ENCODE assay signal across 14 cellular contexts in genomic region chr2:235347691-235348090, GRCh38.
DNase-seq lines count a peak whose midpoint lies in the region; ATAC-seq, FAIRE-seq and TF ChIP-seq lines count a peak whose summit lies in the region.
"Had no signal": no experiment of that assay in that cellular context is flagged by ENCODE, and none has a peak within 500 bp of the region (broad histone marks: within the 10 kb centered on the region; RNA-seq: fewer than 3 reads in every experiment).

No MANE protein-coding gene starts in this region.

- DNase-seq in GM04504 (ENCODE audit: low read depth) = peak; percentile 78
- DNase-seq in RCC 7860 (ENCODE audit: low spot score) = peak; percentile 87
- peak; percentile 56 for DNase-seq in epithelial cell of esophagus (ENCODE audit: low read depth)
- DNase-seq in smooth muscle cell of the brain vasculature (ENCODE audit: low read depth, low spot score) = peak; percentile 21
- no peak for DNase-seq in NCI-H2029 (lab: John Stamatoyannopoulos, UW)
- no peak for DNase-seq in vagina (ENCODE audit: extremely low spot score in 2 of 2)
- DNase-seq: activated CD4-positive, alpha-beta T cell treated with anti-CD3 and anti-CD28 coated beads, Interleukin-2, amount 10 ng/mL, durations not matched to agents 24 days and 14 days; activated naive CD4-positive, alpha-beta T cell treated with anti-CD3 and anti-CD28 coated beads, Interleukin-2, amount 10 ng/mL, durations not matched to agents 7 days and 5 days; effector CD4-positive, alpha-beta T cell; GOT3; NCI-H524 treated with DMSO at 0.1 percent for 48 hours; small intestine had no signal

- ATAC-seq in GM21447 (IDR thresholded peaks at IDR 0.05; ENCODE audit: unreplicated experiment) = no peak

- no peaks in the 10 kb centered on the region for H3K36me3 ChIP-seq in vagina

- intact Hi-C loops in vagina (cut with DNase I) = no loop called here

- H3K9me3 ChIP-seq in vagina = no peaks in the 10 kb centered on the region

- no peak overlapping the region for H3K4me3 ChIP-seq in epithelial cell of esophagus (ENCODE audit: low read length)
- H3K4me3 ChIP-seq in vagina = no peak overlapping the region

- H3K27ac ChIP-seq in vagina = no peak overlapping the region

- no peaks in the 10 kb centered on the region for H3K4me1 ChIP-seq in vagina

- H3K27me3 ChIP-seq in vagina = no peaks in the 10 kb centered on the region

- FAIRE-seq in RCC 7860 (lab: Jason Lieb, UNC) = peak; percentile 96
- FAIRE-seq: G401.6, small intestine had no signal

- TF ChIP-seq CTCF in epithelial cell of esophagus (IDR thresholded peaks at IDR 0.05; ENCODE audit: insufficient read depth, low read depth, low read length, missing control alignments) (no peak), vagina (IDR thresholded peaks at IDR 0.05) (no peak)

- TF ChIP-seq POLR2A in vagina (IDR thresholded peaks at IDR 0.05) = no peak

Comparison
In these comparisons a context has a peak if more than half of its experiments do, and no peak if none do; other contexts are left out.
1. DNase-seq: peak in GM04504 (single experiment), RCC 7860 (single experiment), epithelial cell of esophagus (single experiment) and smooth muscle cell of the brain vasculature (single experiment); none in NCI-H2029 (single experiment) and vagina (0 of 2).